10 cellular contexts compared by ENCODE assay signal in the genomic region with DNA sequence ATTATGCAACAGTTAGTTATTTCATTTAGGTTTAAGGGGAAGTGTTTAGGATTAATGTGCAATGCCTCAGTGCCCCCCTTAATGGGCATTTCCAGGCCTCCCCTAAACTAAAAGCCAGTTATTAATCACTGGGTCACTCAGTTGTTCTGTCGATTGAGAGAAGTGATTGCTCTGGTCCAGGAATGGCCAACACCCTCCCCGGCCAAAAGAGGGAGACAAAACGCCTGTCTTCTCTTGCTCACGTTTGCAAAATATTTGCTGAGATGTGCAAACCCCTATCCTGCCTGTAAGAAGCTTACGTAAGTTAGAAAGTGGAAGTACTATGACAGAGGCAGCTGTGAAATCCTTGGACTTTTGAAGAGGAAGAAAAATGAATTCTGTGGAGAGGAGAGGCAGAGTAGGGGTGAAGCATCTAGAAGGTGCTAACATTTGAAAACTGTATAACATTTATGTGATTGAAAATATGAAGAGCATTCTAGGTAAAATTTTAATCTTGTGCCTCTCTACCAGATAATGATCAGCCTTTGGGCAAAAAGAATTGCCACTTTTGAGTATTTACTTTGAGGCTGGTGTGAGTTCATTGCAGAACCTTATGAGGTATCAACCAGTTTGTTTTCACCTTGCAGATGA. TPM values are rescaled to one million over a fixed set of nuclear protein-coding genes. Genes with fewer than 3 reads are reported as not detected.
A peak's percentile ranks its signal among the peaks of the same experiment; 100 is the strongest.
DNase-seq lines count a peak whose midpoint lies in the region; ATAC-seq, FAIRE-seq and TF ChIP-seq lines count a peak whose summit lies in the region.
"Had no signal": no experiment of that assay in that cellular context is flagged by ENCODE, and none has a peak within 500 bp of the region (broad histone marks: within the 10 kb centered on the region; RNA-seq: fewer than 3 reads in every experiment).

No MANE protein-coding gene starts in this region.

- no peaks in the 10 kb centered on the region for H3K9me3 ChIP-seq in pancreas

- DNase-seq in Right ventricle myocardium inferior (ENCODE audit: missing footprints): no peak
- DNase-seq in cardiac septum (ENCODE audit: low spot score): no peak
- DNase-seq in NCI-H748 treated with DMSO at 0.1 percent for 48 hours (lab: John Stamatoyannopoulos, UW): peak; percentile 3
- DNase-seq in pancreas: peak in 2 of 6 donors; percentile 28 to 53
- no peak for DNase-seq in naive thymus-derived CD8-positive, alpha-beta T cell
- DNase-seq in activated CD4-positive, alpha-beta T cell treated with anti-CD3 and anti-CD28 coated beads, Interleukin-2, amount 50 U/mL, for 1 hour: no peak

- H3K36me3 Mint-ChIP-seq in naive thymus-derived CD8-positive, alpha-beta T cell: no peaks in the 10 kb centered on the region
- H3K36me3 Mint-ChIP-seq: activated naive CD4-positive, alpha-beta T cell treated with anti-CD3 and anti-CD28 coated beads, Interleukin-2, amount 50 U/mL, for 24 hours had no signal

- TF ChIP-seq CTCF in pancreas (IDR thresholded peaks at IDR 0.05): peak in 3 of 4 donors; percentile 11 to 29 (median 24)

- no peak overlapping the region for H3K4me3 ChIP-seq in pancreas

- H3K27me3 Mint-ChIP-seq in naive thymus-derived CD8-positive, alpha-beta T cell: peaks cover 0 to 10% (median 0%) of the 10 kb centered on the region in 5 donors
- H3K27me3 Mint-ChIP-seq: activated naive CD4-positive, alpha-beta T cell treated with anti-CD3 and anti-CD28 coated beads, Interleukin-2, amount 50 U/mL, for 24 hours had no signal

- H3K4me3 Mint-ChIP-seq in naive thymus-derived CD8-positive, alpha-beta T cell: no peak overlapping the region
- H3K4me3 Mint-ChIP-seq: activated naive CD4-positive, alpha-beta T cell treated with anti-CD3 and anti-CD28 coated beads, Interleukin-2, amount 50 U/mL, for 24 hours had no signal

- H3K9me3 Mint-ChIP-seq in naive thymus-derived CD8-positive, alpha-beta T cell: peaks cover 0 to 2% (median 0%) of the 10 kb centered on the region in 9 donors
- H3K9me3 Mint-ChIP-seq: activated naive CD4-positive, alpha-beta T cell treated with anti-CD3 and anti-CD28 coated beads, Interleukin-2, amount 50 U/mL, for 24 hours had no signal

- POLR2A ChIA-PET in naive thymus-derived CD8-positive, alpha-beta T cell (lab: Charles Lee): no interaction called here

- ATAC-seq in Right ventricle myocardium inferior: peak; percentile 79
- ATAC-seq in esophagus mucosa: peak; percentile 75
- peak in 3 of 4 donors; percentile 73 to 90 (median 86) for ATAC-seq in pancreas
- ATAC-seq in naive thymus-derived CD8-positive, alpha-beta T cell: no peak
- no peak for ATAC-seq in HG03457 (IDR thresholded peaks at IDR 0.05; ENCODE audit: unreplicated experiment)

- FAIRE-seq in pancreas (lab: Jason Lieb, UNC): no peak
- FAIRE-seq: GM18507 had no signal

- H3K27ac Mint-ChIP-seq in naive thymus-derived CD8-positive, alpha-beta T cell: no peak overlapping the region
- H3K27ac Mint-ChIP-seq: activated naive CD4-positive, alpha-beta T cell treated with anti-CD3 and anti-CD28 coated beads, Interleukin-2, amount 50 U/mL, for 24 hours had no signal

- no peaks in the 10 kb centered on the region for H3K27me3 ChIP-seq in pancreas

- intact Hi-C loops in Right ventricle myocardium inferior (cut with DNase I): loop anchor here (2.0 to 5.0 kb wide), 2 partner anchors 95 to 264 kb away; no protein-coding TSS in a partner anchor
- intact Hi-C loops in cardiac septum (cut with DNase I): no loop called here
- intact Hi-C loops in pancreas (cut with DNase I): no loop called here

- H3K4me1 ChIP-seq in pancreas: no peaks in the 10 kb centered on the region

- no peak overlapping the region for H3K27ac ChIP-seq in pancreas

- H3K4me1 Mint-ChIP-seq in naive thymus-derived CD8-positive, alpha-beta T cell: no peaks in the 10 kb centered on the region
- H3K4me1 Mint-ChIP-seq: activated naive CD4-positive, alpha-beta T cell treated with anti-CD3 and anti-CD28 coated beads, Interleukin-2, amount 50 U/mL, for 24 hours had no signal

- 12 to 14% methylated on average over 5 of the region's 5 CpGs for WGBS in pancreas, 2 donors

- H3K36me3 ChIP-seq in pancreas: no peaks in the 10 kb centered on the region

RNA-seq across cellular contexts. Expression of a gene that starts 37.7 kb away (rescaled TPM):
- total RNA-seq in Right ventricle myocardium inferior: 2.9 TPM
- 3.4 TPM for total RNA-seq in cardiac septum
- 0.92 TPM for total RNA-seq in esophagus mucosa
- total RNA-seq in pancreas: 1 to 10 TPM in 2 of 6 donors, under 1 TPM in 4; 0.12 to 4.4 (median 0.67) TPM
- under 1 TPM; 0.04 to 0.45 TPM for polyA plus RNA-seq in pancreas
- not detected for total RNA-seq in naive thymus-derived CD8-positive, alpha-beta T cell
- polyA plus RNA-seq in naive thymus-derived CD8-positive, alpha-beta T cell: not detected

Comparison
In these comparisons a context has a peak if more than half of its experiments do, and no peak if none do; other contexts are left out.
1. ATAC-seq: peak in Right ventricle myocardium inferior (single experiment), esophagus mucosa (single experiment) and pancreas (3 of 4); none in naive thymus-derived CD8-positive, alpha-beta T cell (0 of 2) and HG03457 (single experiment).